ENCODE assay signal across 9 cellular contexts in genomic region chr3:27568393-27568792, GRCh38.
DNase-seq lines count a peak whose midpoint lies in the region; ATAC-seq and TF ChIP-seq lines count a peak whose summit lies in the region.
"Had no signal": no experiment of that assay in that cellular context is flagged by ENCODE, and none has a peak within 500 bp of the region (broad histone marks: within the 10 kb centered on the region; RNA-seq: fewer than 3 reads in every experiment).

No MANE protein-coding gene starts in this region.

- CTCF ChIA-PET in activated CD8-positive, alpha-beta T cell treated with anti-CD3 and anti-CD28 coated beads for 36 hours (lab: Charles Lee): no interaction called here

- no peaks in the 10 kb centered on the region for H3K4me1 Mint-ChIP-seq in activated CD8-positive, alpha-beta T cell treated with anti-CD3 and anti-CD28 coated beads for 36 hours (ENCODE audit: low read depth)
- H3K4me1 Mint-ChIP-seq: activated CD4-positive, alpha-beta T cell treated with anti-CD3 and anti-CD28 coated beads for 36 hours had no signal

- H3K4me3 ChIP-seq in adrenal gland (no peak overlapping the region), heart right ventricle (no peak overlapping the region)

- H3K27me3 ChIP-seq in adrenal gland (no peaks in the 10 kb centered on the region), heart right ventricle (no peaks in the 10 kb centered on the region)

- intact Hi-C loops in adrenal gland (cut with DNase I): no loop called here
- intact Hi-C loops in heart right ventricle (cut with DNase I): loop anchor here in 1 of 10 donors (10.0 kb wide), 1 partner anchor 106 kb away; no protein-coding TSS in a partner anchor
- intact Hi-C loops in activated CD8-positive, alpha-beta T cell treated with anti-CD3 and anti-CD28 coated beads for 36 hours (cut with micrococcal nuclease): no loop called here

- no peak overlapping the region for H3K27ac ChIP-seq in adrenal gland
- peak overlapping the region in 4 of 10 donors; percentile 3 to 39 (median 27) for H3K27ac ChIP-seq in heart right ventricle

- no peaks in the 10 kb centered on the region for H3K27me3 Mint-ChIP-seq in activated CD8-positive, alpha-beta T cell treated with anti-CD3 and anti-CD28 coated beads for 36 hours
- H3K27me3 Mint-ChIP-seq: activated CD4-positive, alpha-beta T cell treated with anti-CD3 and anti-CD28 coated beads for 36 hours had no signal

- DNase-seq in LHCN-M2 (ENCODE audit: low read depth) (peak; percentile 36), adrenal gland (peak; percentile 30 to 80 (median 53)), heart right ventricle (peak; percentile 42 to 54), superior temporal gyrus (ENCODE audit: extremely low spot score) (peak; percentile 69)
- DNase-seq in activated CD8-positive, alpha-beta T cell treated with anti-CD3 and anti-CD28 coated beads for 36 hours: no peak
- no peak for DNase-seq in stimulated activated CD8-positive, alpha-beta memory T cell treated with anti-CD3 and anti-CD28 coated beads, Interleukin-4, amount 100 ng/mL, for 48 hours
- DNase-seq: activated CD4-positive, alpha-beta T cell treated with anti-CD3 and anti-CD28 coated beads for 36 hours had no signal

- TF ChIP-seq POLR2A in adrenal gland (IDR thresholded peaks at IDR 0.05) (no peak), GM18505 (IDR thresholded peaks at IDR 0.05; ENCODE audit: borderline replicate concordance, extremely low read depth, insufficient read depth, insufficient read length) (no peak)

- TF ChIP-seq CTCF in adrenal gland (IDR thresholded peaks at IDR 0.05) (no peak), heart right ventricle (IDR thresholded peaks at IDR 0.05) (no peak)
- no peak for TF ChIP-seq CTCF in activated CD8-positive, alpha-beta T cell treated with anti-CD3 and anti-CD28 coated beads for 36 hours (IDR thresholded peaks at IDR 0.05)

- POLR2A ChIA-PET in activated CD8-positive, alpha-beta T cell treated with anti-CD3 and anti-CD28 coated beads for 36 hours (lab: Charles Lee): interaction anchor here (0.6 kb wide), 1 partner anchor 22 kb away, joined by 3 read pairs; no protein-coding TSS in a partner anchor

- H3K4me3 Mint-ChIP-seq in activated CD8-positive, alpha-beta T cell treated with anti-CD3 and anti-CD28 coated beads for 36 hours: no peak overlapping the region
- H3K4me3 Mint-ChIP-seq: activated CD4-positive, alpha-beta T cell treated with anti-CD3 and anti-CD28 coated beads for 36 hours had no signal

- H3K36me3 ChIP-seq in adrenal gland (replicated peaks in 1 of 2): no peaks in the 10 kb centered on the region
- no peaks in the 10 kb centered on the region for H3K36me3 ChIP-seq in heart right ventricle

- H3K4me1 ChIP-seq in adrenal gland (replicated peaks in 1 of 2) (no peaks in the 10 kb centered on the region), heart right ventricle (peaks cover 0 to 23% (median 8%) of the 10 kb centered on the region in 9 donors)

- no peak overlapping the region for H3K27ac Mint-ChIP-seq in activated CD8-positive, alpha-beta T cell treated with anti-CD3 and anti-CD28 coated beads for 36 hours
- H3K27ac Mint-ChIP-seq: activated CD4-positive, alpha-beta T cell treated with anti-CD3 and anti-CD28 coated beads for 36 hours had no signal

- ATAC-seq in heart right ventricle: peak in 7 of 8 donors; percentile 41 to 76 (median 58)
- no peak for ATAC-seq in HG03460 (IDR thresholded peaks at IDR 0.05; ENCODE audit: unreplicated experiment)
- no peak for ATAC-seq in GM18505 (IDR thresholded peaks at IDR 0.05; ENCODE audit: unreplicated experiment)
- ATAC-seq in activated CD8-positive, alpha-beta T cell treated with anti-CD3 and anti-CD28 coated beads for 36 hours: no peak
- ATAC-seq: activated CD4-positive, alpha-beta T cell treated with anti-CD3 and anti-CD28 coated beads for 36 hours had no signal

- WGBS in adrenal gland, 4 donors: 46 to 73% (median 61%) methylated on average over 5 of the region's 5 CpGs
- WGBS in heart right ventricle, 2 donors: 21 to 29% methylated on average over 5 of the region's 5 CpGs

- H3K36me3 Mint-ChIP-seq in activated CD8-positive, alpha-beta T cell treated with anti-CD3 and anti-CD28 coated beads for 36 hours (ENCODE audit: low read depth): no peaks in the 10 kb centered on the region

- H3K9me3 ChIP-seq in adrenal gland (replicated peaks in 1 of 3) (no peaks in the 10 kb centered on the region), heart right ventricle (no peaks in the 10 kb centered on the region)

- H3K9me3 Mint-ChIP-seq in activated CD8-positive, alpha-beta T cell treated with anti-CD3 and anti-CD28 coated beads for 36 hours: no peaks in the 10 kb centered on the region

Comparison
In these comparisons a context has a peak if more than half of its experiments do, and no peak if none do; other contexts are left out.
1. DNase-seq: peak in LHCN-M2 (single experiment), adrenal gland (7 of 7), heart right ventricle (2 of 2) and superior temporal gyrus (single experiment); none in activated CD8-positive, alpha-beta T cell treated with anti-CD3 and anti-CD28 coated beads for 36 hours (single experiment) and stimulated activated CD8-positive, alpha-beta memory T cell treated with anti-CD3 and anti-CD28 coated beads, Interleukin-4, amount 100 ng/mL, for 48 hours (single experiment).
2. ATAC-seq: peak in heart right ventricle (7 of 8); none in HG03460 (single experiment), GM18505 (single experiment) and activated CD8-positive, alpha-beta T cell treated with anti-CD3 and anti-CD28 coated beads for 36 hours (single experiment).